Comparison of ENCODE assay signal across 1 cellular context in genomic region chr22:19442166-19442565, GRCh38.
A peak's percentile ranks its signal among the peaks of the same experiment; 100 is the strongest.
TF ChIP-seq lines count a peak whose summit lies in the region.

No MANE protein-coding gene starts in this region.

TF ChIP-seq in K562, 482 proteins besides CTCF, POLR2A, EP300 and RAD21:
- no peak for TF ChIP-seq HMG20B (CRISPR knock-in tag; IDR thresholded peaks at IDR 0.05)
- TF ChIP-seq FOXA3 (CRISPR knock-in tag; conservative IDR thresholded peaks at IDR 0.05 in 1 of 2, IDR thresholded peaks at IDR 0.05 in 1 of 2) = no peak
- TF ChIP-seq POLR2G (IDR thresholded peaks at IDR 0.05; ENCODE audit: low read depth, low read length) = peak; percentile 55
- TF ChIP-seq PBX2 (CRISPR knock-in tag; IDR thresholded peaks at IDR 0.05; ENCODE audit: low read depth) = 0 out of 2 replicates have a peak, but pooled peaks have one; percentile 21
- TF ChIP-seq PBX2 (tag; conservative IDR thresholded peaks at IDR 0.05; ENCODE audit: low read depth) = no peak
- no peak for TF ChIP-seq ZNF707 (CRISPR knock-in tag; conservative IDR thresholded peaks at IDR 0.05)
- 0 out of 2 replicates have a peak, but pooled peaks have one; percentile 16 for TF ChIP-seq ZNF764 (CRISPR knock-in tag; IDR thresholded peaks at IDR 0.05; ENCODE audit: low read depth)
- no peak for TF ChIP-seq PURB (CRISPR knock-in tag; IDR thresholded peaks at IDR 0.05; ENCODE audit: low read depth)
- no peak for TF ChIP-seq FUS (optimal IDR thresholded peaks at IDR 0.05; ENCODE audit: low read depth, low read length)
- peak; percentile 28 for TF ChIP-seq ZNF146 (CRISPR knock-in tag; IDR thresholded peaks at IDR 0.05; ENCODE audit: unreplicated experiment)
- no peak for TF ChIP-seq ARID4B (CRISPR knock-in tag; IDR thresholded peaks at IDR 0.05)
- peak; percentile 43; the same call in 1 of the 2 replicates for TF ChIP-seq RBFOX2 (IDR thresholded peaks at IDR 0.05; ENCODE audit: low read depth, low read length)
- no peak for TF ChIP-seq SMAD1 (IDR thresholded peaks at IDR 0.05; ENCODE audit: low read depth, low read length, partially characterized antibody)
- no peak for TF ChIP-seq RCOR1 (IDR thresholded peaks at IDR 0.05; ENCODE audit: borderline replicate concordance in 1 of 2, low read depth in 2 of 2, low read length in 2 of 2)
- TF ChIP-seq TFAM (CRISPR knock-in tag; conservative IDR thresholded peaks at IDR 0.05) = no peak
- TF ChIP-seq NFRKB (IDR thresholded peaks at IDR 0.05; ENCODE audit: low read depth) = no peak
- TF ChIP-seq SMAD4 (CRISPR knock-in tag; conservative IDR thresholded peaks at IDR 0.05) = no peak
- peak; percentile 30 for TF ChIP-seq POLR2B (IDR thresholded peaks at IDR 0.05; ENCODE audit: low read depth, partially characterized antibody)
- TF ChIP-seq WHSC1 (IDR thresholded peaks at IDR 0.05; ENCODE audit: low read length) = peak; percentile 61
- 0 out of 2 replicates have a peak, but pooled peaks have one; percentile 28 for TF ChIP-seq PRMT5 (CRISPR knock-in tag; IDR thresholded peaks at IDR 0.05)
- no peak for TF ChIP-seq BMI1 (IDR thresholded peaks at IDR 0.05; ENCODE audit: low read length)
- TF ChIP-seq EWSR1 (IDR thresholded peaks at IDR 0.05; ENCODE audit: borderline replicate concordance, low read depth, partially characterized antibody) = no peak
- no peak for TF ChIP-seq HOMEZ (CRISPR knock-in tag; IDR thresholded peaks at IDR 0.05)
- no peak for TF ChIP-seq ZZZ3 (IDR thresholded peaks at IDR 0.05)
- no peak for TF ChIP-seq ZNF655 (CRISPR knock-in tag; IDR thresholded peaks at IDR 0.05)
- 0 out of 2 replicates have a peak, but pooled peaks have one; percentile 23 for TF ChIP-seq ZNF830 (CRISPR knock-in tag; IDR thresholded peaks at IDR 0.05)
- TF ChIP-seq ADNP (tag; IDR thresholded peaks at IDR 0.05) = no peak
- peak; percentile 22 for TF ChIP-seq CHD1 (IDR thresholded peaks at IDR 0.05; ENCODE audit: low read length)
- TF ChIP-seq E2F5 (CRISPR knock-in tag; IDR thresholded peaks at IDR 0.05) = no peak
